In the genomic region with DNA sequence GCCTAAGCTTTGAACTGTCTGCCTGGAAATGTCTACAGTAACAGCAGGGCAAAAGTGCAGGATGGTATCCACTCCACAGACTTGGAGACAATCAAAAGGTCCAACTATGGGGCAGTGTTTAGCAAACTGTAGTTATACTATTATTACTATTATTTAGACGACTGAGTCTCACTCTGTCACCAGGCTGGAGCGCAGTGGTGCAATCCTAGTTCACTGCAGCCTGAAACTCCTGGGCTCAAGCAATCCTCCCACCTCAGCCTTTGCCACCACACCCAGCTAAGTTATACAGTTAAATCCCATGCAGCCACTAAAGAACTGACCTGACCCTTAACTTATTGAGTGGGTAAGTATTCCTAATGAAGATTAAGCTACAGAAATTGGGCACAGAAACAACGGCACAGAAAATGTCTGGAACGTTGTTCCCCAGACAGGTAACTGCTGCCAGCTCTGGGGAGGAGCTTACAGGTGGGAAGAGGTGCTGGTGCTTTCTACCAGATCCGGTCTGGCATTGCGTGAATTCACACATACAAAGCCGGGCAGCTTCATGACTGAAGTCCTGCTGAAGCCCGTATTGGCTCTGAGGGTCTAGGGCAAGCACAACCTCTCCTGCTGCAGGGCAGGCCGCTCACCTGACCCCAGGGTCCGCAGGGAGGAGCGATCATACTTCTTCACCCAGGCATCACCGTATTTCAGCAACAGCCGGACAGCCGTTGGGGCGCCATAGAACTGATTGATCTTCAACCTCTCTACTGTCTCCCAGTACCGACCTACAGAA, we compare ENCODE assay signal across 17 cellular contexts. TPM values are rescaled to one million over a fixed set of nuclear protein-coding genes. Genes with fewer than 3 reads are reported as not detected.
DNase-seq lines count a peak whose midpoint lies in the region; ATAC-seq and TF ChIP-seq lines count a peak whose summit lies in the region.
"Had no signal": no experiment of that assay in that cellular context is flagged by ENCODE, and none has a peak within 500 bp of the region (broad histone marks: within the 10 kb centered on the region; RNA-seq: fewer than 3 reads in every experiment).

No MANE protein-coding gene starts in this region.

- H4K8ac ChIP-seq in H9 (replicated peaks; ENCODE audit: insufficient read length, low read depth, low read length), result no peak overlapping the region

- H2BK20ac ChIP-seq in H9 (ENCODE audit: low read depth, low read length, poor library complexity, severe bottlenecking), result no peak overlapping the region

- H3K23ac ChIP-seq in H9 (ENCODE audit: insufficient read length, low read depth, low read length), result no peak overlapping the region

- H4K5ac ChIP-seq in H9 (ENCODE audit: insufficient read length, low read depth, low read length), result no peak overlapping the region

- no peak for DNase-seq in H9
- peak in 6 of 10 donors; percentile 8 to 36 (median 17) for DNase-seq in dorsolateral prefrontal cortex
- peak in 2 of 3 donors; percentile 2 to 36 for DNase-seq in right lobe of liver
- peak; percentile 75 to 82 for DNase-seq in thyroid gland
- no peak for DNase-seq in NCI-H526 treated with DMSO at 0.1 percent for 48 hours (lab: John Stamatoyannopoulos, UW)
- DNase-seq in GM20000 (ENCODE audit: low spot score), result no peak
- no peak for DNase-seq in globus pallidus (ENCODE audit: low spot score)
- DNase-seq: activated CD8-positive, alpha-beta T cell treated with anti-CD3 and anti-CD28 coated beads for 36 hours; GM23248; heart right ventricle; mesenchymal stem cell; MV-4-11; NCI-H446; SK-N-SH had no signal

- no peak overlapping the region for H3T11ph ChIP-seq in H9 (ENCODE audit: low read length)

- H3K36me3 ChIP-seq in right lobe of liver (no peaks in the 10 kb centered on the region), thyroid gland (peaks cover 0 to 5% of the 10 kb centered on the region in 2 donors)
- H3K36me3 ChIP-seq: neural progenitor cell had no signal

- H3K9me3 ChIP-seq in H9 (ENCODE audit: control insufficient read depth, low read depth, low read length) (no peaks in the 10 kb centered on the region), right lobe of liver (no peaks in the 10 kb centered on the region), thyroid gland (no peaks in the 10 kb centered on the region)
- H3K9me3 ChIP-seq: heart right ventricle, SK-N-SH had no signal

- no peak overlapping the region; a peak in 1 of 7 replicates for H3K27ac Mint-ChIP-seq in H9
- H3K27ac Mint-ChIP-seq: activated CD8-positive, alpha-beta T cell treated with anti-CD3 and anti-CD28 coated beads for 36 hours; neural progenitor cell; T-helper 1 cell treated with Interleukin-12 subunit alpha and Interleukin-12 subunit beta and Interleukin-4 antibody, amounts not matched to agents 30 μg/mL and 1 μg/mL, for 36 hours had no signal

- WGBS in H9 (ENCODE audit: extremely low coverage, insufficient read length, low lambda C conversion rate), result no CpG with 5 or more reads among the region's 16 CpGs
- 86% methylated on average over 4 of the region's 16 CpGs for WGBS in right lobe of liver (ENCODE audit: insufficient coverage, low coverage, low lambda C conversion rate, missing lambda C conversion rate)
- WGBS in thyroid gland, 2 donors, result 77 to 83% methylated on average over 13 to 16 of the region's 16 CpGs

- H3K79me2 ChIP-seq in H9 (ENCODE audit: insufficient read depth, low read length), result no peaks in the 10 kb centered on the region

- H2AFZ ChIP-seq in H9 (ENCODE audit: low read length), result no peak overlapping the region
- H2AFZ ChIP-seq: GM23248, neural progenitor cell had no signal

- no peak overlapping the region for H2BK5ac ChIP-seq in H9 (ENCODE audit: insufficient read length, low read length)

- no peak overlapping the region for H2BK15ac ChIP-seq in H9 (ENCODE audit: low read depth, low read length)

- TF ChIP-seq CTCF in H9 (conservative IDR thresholded peaks at IDR 0.05) (no peak), dorsolateral prefrontal cortex (IDR thresholded peaks at IDR 0.05 in 54 of 56, conservative IDR thresholded peaks at IDR 0.05 in 2 of 56; ENCODE audit: low read depth in 1 of 56, partially characterized antibody in 56 of 56) (no peak), right lobe of liver (IDR thresholded peaks at IDR 0.05) (no peak), thyroid gland (IDR thresholded peaks at IDR 0.05) (no peak), GM20000 (IDR thresholded peaks at IDR 0.05; ENCODE audit: extremely low read depth, missing control alignments) (no peak)

- H3K4me1 ChIP-seq in H9 (ENCODE audit: insufficient read depth, low read length) (no peaks in the 10 kb centered on the region; the same call in 1 of the 2 replicates), right lobe of liver (peaks cover 0 to 8% (median 1%) of the 10 kb centered on the region in 4 donors), thyroid gland (peaks cover 59 to 76% of the 10 kb centered on the region in 2 donors)
- H3K4me1 ChIP-seq: neural progenitor cell had no signal

- TF ChIP-seq POLR2A in right lobe of liver (IDR thresholded peaks at IDR 0.05), result no peak
- no peak for TF ChIP-seq POLR2A in thyroid gland (IDR thresholded peaks at IDR 0.05)

- H3K4ac ChIP-seq in H9 (ENCODE audit: low read depth, low read length), result no peak overlapping the region

- no peak overlapping the region for H3K56ac ChIP-seq in H9 (ENCODE audit: insufficient read length, low read depth, low read length)

- no peak overlapping the region for H3K4me3 ChIP-seq in dorsolateral prefrontal cortex
- H3K4me3 ChIP-seq in right lobe of liver, result no peak overlapping the region
- no peak overlapping the region for H3K4me3 ChIP-seq in thyroid gland (replicated peaks in 1 of 3)
- H3K4me3 ChIP-seq: GM23248, heart right ventricle, neural progenitor cell had no signal

- peaks cover 20 to 23% of the 10 kb centered on the region in 2 experiments for H3K4me1 Mint-ChIP-seq in H9
- H3K4me1 Mint-ChIP-seq: neural progenitor cell had no signal

- H3K79me1 ChIP-seq in H9 (ENCODE audit: insufficient read depth, low read depth, low read length, poor library complexity, severe bottlenecking), result no peaks in the 10 kb centered on the region

- H3K27me3 ChIP-seq in H9 (ENCODE audit: insufficient read depth, low read length) (no peaks in the 10 kb centered on the region), dorsolateral prefrontal cortex (no peaks in the 10 kb centered on the region), right lobe of liver (no peaks in the 10 kb centered on the region), thyroid gland (no peaks in the 10 kb centered on the region)
- H3K27me3 ChIP-seq: heart right ventricle, neural progenitor cell had no signal

- no peak overlapping the region for H3K18ac ChIP-seq in H9 (ENCODE audit: insufficient read length, low read depth, low read length)

- peaks cover 11% of the 10 kb centered on the region for H3K27me3 Mint-ChIP-seq in H9 (ENCODE audit: low read depth)
- H3K27me3 Mint-ChIP-seq: activated CD8-positive, alpha-beta T cell treated with anti-CD3 and anti-CD28 coated beads for 36 hours had no signal

- no peak overlapping the region for H4K91ac ChIP-seq in H9 (ENCODE audit: insufficient read length, low read depth, low read length)

- no peak overlapping the region for H3K27ac ChIP-seq in H9 (ENCODE audit: insufficient read length, low read depth, low read length)
- no peak overlapping the region for H3K27ac ChIP-seq in dorsolateral prefrontal cortex
- no peak overlapping the region for H3K27ac ChIP-seq in right lobe of liver
- peak overlapping the region; percentile 82 to 94 (median 88) for H3K27ac ChIP-seq in thyroid gland
- H3K27ac ChIP-seq: GM23248, neural progenitor cell had no signal

- no peaks in the 10 kb centered on the region for H3K23me2 ChIP-seq in H9 (ENCODE audit: insufficient read length, low read depth, low read length, poor library complexity, severe bottlenecking)

- H2BK120ac ChIP-seq in H9 (ENCODE audit: low read depth, low read length, poor library complexity, severe bottlenecking), result no peak overlapping the region

- peak overlapping the region; percentile 53; the same call in 1 of the 2 replicates for H3K14ac ChIP-seq in H9 (ENCODE audit: insufficient read depth, low read length)

- no peak overlapping the region for H3K9ac ChIP-seq in H9 (ENCODE audit: extremely low read depth, insufficient read length, low read length)
- H3K9ac ChIP-seq: GM23248, neural progenitor cell, SK-N-SH had no signal

- no peak overlapping the region for H3K4me3 Mint-ChIP-seq in H9
- H3K4me3 Mint-ChIP-seq: activated CD8-positive, alpha-beta T cell treated with anti-CD3 and anti-CD28 coated beads for 36 hours; neural progenitor cell; T-helper 1 cell treated with Interleukin-12 subunit alpha and Interleukin-12 subunit beta and Interleukin-4 antibody, amounts not matched to agents 30 μg/mL and 1 μg/mL, for 36 hours had no signal

- no peak for ATAC-seq in right lobe of liver
- ATAC-seq: activated CD8-positive, alpha-beta T cell treated with anti-CD3 and anti-CD28 coated beads for 36 hours; left colon had no signal

- H3K9me3 Mint-ChIP-seq in H9, result no peaks in the 10 kb centered on the region
- H3K9me3 Mint-ChIP-seq: activated CD8-positive, alpha-beta T cell treated with anti-CD3 and anti-CD28 coated beads for 36 hours; T-helper 1 cell treated with Interleukin-12 subunit alpha and Interleukin-12 subunit beta and Interleukin-4 antibody, amounts not matched to agents 30 μg/mL and 1 μg/mL, for 36 hours had no signal

- intact Hi-C loops in dorsolateral prefrontal cortex (cut with DNase I) (no loop called here), right lobe of liver (cut with DNase I) (no loop called here), thyroid gland (cut with DNase I) (no loop called here)

- no peaks in the 10 kb centered on the region for H4K20me1 ChIP-seq in H9 (ENCODE audit: control insufficient read depth, insufficient read depth, insufficient read length)

- H2AK5ac ChIP-seq in H9 (ENCODE audit: insufficient read length, low read length), result no peak overlapping the region

- no peak overlapping the region for H2BK12ac ChIP-seq in H9 (ENCODE audit: insufficient read length, low read depth, low read length)

- no peak overlapping the region for H3K4me2 ChIP-seq in H9 (ENCODE audit: insufficient read depth, insufficient read length, low read length)
- H3K4me2 ChIP-seq: neural progenitor cell, SK-N-SH had no signal

- no peaks in the 10 kb centered on the region for H3K36me3 Mint-ChIP-seq in H9 (ENCODE audit: insufficient read depth in 1 of 3, low read depth in 3 of 3)
- H3K36me3 Mint-ChIP-seq: neural progenitor cell had no signal

RNA-seq across cellular contexts. Expression of gene APMAP, which starts 27.0 kb away (rescaled TPM):
- total RNA-seq in H9 (2021), result 67.8 and 69.1 TPM in 2 replicates
- total RNA-seq in dorsolateral prefrontal cortex, result 100 to 1,000 TPM in 21 of 120 experiments, 10 to 100 TPM in 99; 43.1 to 113 (median 90.4) TPM
- total RNA-seq in right lobe of liver, result 100 to 1,000 TPM; 130 to 210 (median 140) TPM
- total RNA-seq in thyroid gland, result 100 to 1,000 TPM; 171 to 205 (median 186) TPM

RNA-seq across cellular contexts. Expression of gene ACSS1, which starts 38.4 kb away (rescaled TPM):
- total RNA-seq in H9 (2021), result 0.61 TPM in 2 replicates
- total RNA-seq in dorsolateral prefrontal cortex, result 100 to 1,000 TPM in 2 of 120 experiments, 10 to 100 TPM in 118; 18.5 to 154 (median 56.4) TPM
- 1 to 10 TPM; 3.5 to 9.1 (median 6.3) TPM for total RNA-seq in right lobe of liver
- 10 to 100 TPM; 45.8 to 57.4 (median 52.1) TPM for total RNA-seq in thyroid gland

Comparison
In these comparisons a context has a peak if more than half of its experiments do, and no peak if none do; other contexts are left out.
1. DNase-seq: peak in dorsolateral prefrontal cortex (6 of 10), right lobe of liver (2 of 3) and thyroid gland (2 of 2); none in H9 (single experiment), NCI-H526 treated with DMSO at 0.1 percent for 48 hours (single experiment), GM20000 (single experiment) and globus pallidus (single experiment).
2. H3K27ac ChIP-seq: peak in thyroid gland (3 of 3); none in H9 (single experiment), dorsolateral prefrontal cortex (0 of 59) and right lobe of liver (0 of 3).